2 cellular contexts compared by ENCODE assay signal in genomic region chr17:59373879-59374495, GRCh38.
TF ChIP-seq lines count a peak whose summit lies in the region.

No MANE protein-coding gene starts in this region.

TF ChIP-seq in K562, 482 proteins besides CTCF, POLR2A, EP300 and RAD21:
- TF ChIP-seq IRF9 (tag; IDR thresholded peaks at IDR 0.05) (0 out of 2 replicates have a peak, but pooled peaks have one; percentile 19), BHLHE40 (IDR thresholded peaks at IDR 0.05; ENCODE audit: low read length) (no peak), MCM2 (IDR thresholded peaks at IDR 0.05; ENCODE audit: low read depth) (no peak), ZNF707 (CRISPR knock-in tag; conservative IDR thresholded peaks at IDR 0.05) (no peak), TRIM24 (IDR thresholded peaks at IDR 0.05) (0 out of 4 replicates have a peak, but pooled peaks of 1 of the 2 experiments have one; percentile 10), GATA2 (CRISPR knock-in tag; IDR thresholded peaks at IDR 0.05) (0 out of 2 replicates have a peak, but pooled peaks have one; percentile 9), ATF4 (CRISPR knock-in tag; IDR thresholded peaks at IDR 0.05) (peak; percentile 72), BRD9 (IDR thresholded peaks at IDR 0.05; ENCODE audit: low read depth, partially characterized antibody) (no peak), CEBPB (tag; IDR thresholded peaks at IDR 0.05) (peak; percentile 86), CEBPG (CRISPR knock-in tag; IDR thresholded peaks at IDR 0.05) (peak; percentile 78), CEBPG (tag; conservative IDR thresholded peaks at IDR 0.05 in 1 of 2, IDR thresholded peaks at IDR 0.05 in 1 of 2) (peak; percentile 97), PURB (CRISPR knock-in tag; IDR thresholded peaks at IDR 0.05; ENCODE audit: low read depth) (no peak), HMBOX1 (IDR thresholded peaks at IDR 0.05) (peak; percentile 34; the same call in 1 of the 2 replicates), FOSL1 (tag; conservative IDR thresholded peaks at IDR 0.05) (peak; percentile 47; the same call in 1 of the 2 replicates), GTF2E2 (tag; IDR thresholded peaks at IDR 0.05) (no peak), CTBP1 (IDR thresholded peaks at IDR 0.05; ENCODE audit: borderline replicate concordance) (0 out of 2 replicates have a peak, but pooled peaks have one; percentile 19), ATF3 (IDR thresholded peaks at IDR 0.05) (peak; percentile 81), ATF3 (CRISPR knock-in tag; conservative IDR thresholded peaks at IDR 0.05) (no peak), ZNF436 (CRISPR knock-in tag; IDR thresholded peaks at IDR 0.05) (no peak), CHD2 (IDR thresholded peaks at IDR 0.05; ENCODE audit: low read depth, low read length) (no peak)

TF ChIP-seq in HepG2, 621 proteins besides CTCF, POLR2A, EP300 and RAD21:
- TF ChIP-seq ATF7 (IDR thresholded peaks at IDR 0.05) (0 out of 2 replicates have a peak, but pooled peaks have one; percentile 25), ATF7 (CRISPR knock-in tag; IDR thresholded peaks at IDR 0.05) (no peak), CEBPG (CRISPR knock-in tag; IDR thresholded peaks at IDR 0.05) (peak; percentile 56; the same call in 1 of the 2 replicates), ZKSCAN8 (CRISPR knock-in tag; IDR thresholded peaks at IDR 0.05; ENCODE audit: borderline replicate concordance) (no peak), ZFP90 (CRISPR knock-in tag; IDR thresholded peaks at IDR 0.05; ENCODE audit: borderline replicate concordance) (no peak), CEBPB (IDR thresholded peaks at IDR 0.05; ENCODE audit: borderline replicate concordance, low read depth, low read length) (peak; percentile 83)
